23 cellular contexts compared by ENCODE assay signal in the genomic region with DNA sequence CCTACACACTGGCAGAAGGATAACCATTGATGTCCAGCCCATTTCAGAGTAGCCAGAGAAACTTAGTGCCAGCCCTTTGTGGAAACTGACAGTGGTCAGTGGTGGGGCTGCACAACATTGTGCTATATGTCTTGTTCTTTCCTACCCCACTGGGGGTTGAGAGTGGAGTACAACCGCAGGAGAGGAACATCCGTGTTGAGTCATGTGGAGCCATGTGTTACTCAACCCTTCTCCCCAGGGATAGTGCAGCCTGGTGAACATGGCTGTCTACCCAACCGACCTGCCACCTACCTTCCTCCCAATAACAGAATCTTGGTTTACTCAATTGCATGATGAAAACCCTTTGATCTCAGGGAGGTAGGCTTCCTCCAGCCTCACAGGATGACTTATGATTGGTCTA.
"Had no signal": no experiment of that assay in that cellular context is flagged by ENCODE, and none has a peak within 500 bp of the region (broad histone marks: within the 10 kb centered on the region; RNA-seq: fewer than 3 reads in every experiment).

No MANE protein-coding gene starts in this region.

- H3K27ac ChIP-seq: gastrocnemius medialis, lower lobe of right lung, ovary, psoas muscle, sigmoid colon, stomach, thyroid gland, vagina had no signal

- ATAC-seq: gastrocnemius medialis; left ventricle myocardium superior; lower lobe of right lung; naive thymus-derived CD8-positive, alpha-beta T cell; psoas muscle; right cardiac atrium; stimulated activated effector memory CD8-positive, alpha-beta T cell treated with anti-CD3 and anti-CD28 coated beads, Interleukin-12 subunit alpha, Interleukin-12 subunit beta, amount 100 ng/mL, for 72 hours had no signal

- H3K27ac Mint-ChIP-seq: naive thymus-derived CD8-positive, alpha-beta T cell; nephron progenitor cell; stimulated activated effector memory CD8-positive, alpha-beta T cell treated with anti-CD3 and anti-CD28 coated beads, Interleukin-12 subunit alpha, Interleukin-12 subunit beta, amount 100 ng/mL, for 72 hours had no signal

- H3K36me3 Mint-ChIP-seq: naive thymus-derived CD8-positive, alpha-beta T cell; stimulated activated effector memory CD8-positive, alpha-beta T cell treated with anti-CD3 and anti-CD28 coated beads, Interleukin-12 subunit alpha, Interleukin-12 subunit beta, amount 100 ng/mL, for 72 hours had no signal

- H3K4me1 ChIP-seq: gastrocnemius medialis, lower lobe of right lung, psoas muscle, sigmoid colon, stomach, thyroid gland, vagina had no signal

- H3K9me3 ChIP-seq: gastrocnemius medialis, lower lobe of right lung, ovary, psoas muscle, thyroid gland, vagina had no signal

- H3K4me3 Mint-ChIP-seq: naive thymus-derived CD8-positive, alpha-beta T cell; nephron progenitor cell; stimulated activated effector memory CD8-positive, alpha-beta T cell treated with anti-CD3 and anti-CD28 coated beads, Interleukin-12 subunit alpha, Interleukin-12 subunit beta, amount 100 ng/mL, for 72 hours had no signal

- H3K27me3 ChIP-seq: gastrocnemius medialis, ovary, sigmoid colon, stomach, thyroid gland, vagina had no signal

- H3K4me1 Mint-ChIP-seq: naive thymus-derived CD8-positive, alpha-beta T cell; nephron progenitor cell; stimulated activated effector memory CD8-positive, alpha-beta T cell treated with anti-CD3 and anti-CD28 coated beads, Interleukin-12 subunit alpha, Interleukin-12 subunit beta, amount 100 ng/mL, for 72 hours had no signal

- H3K4me3 ChIP-seq: gastrocnemius medialis, lower lobe of right lung, ovary, psoas muscle, sigmoid colon, stomach, thyroid gland, vagina had no signal

- H3K36me3 ChIP-seq: gastrocnemius medialis, lower lobe of right lung, ovary, sigmoid colon, stomach, thyroid gland, vagina had no signal

- DNase-seq: dermis blood vessel endothelial cell; effector memory CD4-positive, alpha-beta T cell; foreskin fibroblast; gastrocnemius medialis; head of caudate nucleus; left ventricle myocardium superior; lower lobe of right lung; naive thymus-derived CD8-positive, alpha-beta T cell; nephron progenitor cell; occipital lobe; ovary; posterior cingulate gyrus; psoas muscle; right cardiac atrium; sigmoid colon; stimulated activated CD4-positive, alpha-beta T cell treated with anti-CD3 and anti-CD28 coated beads, Interleukin-2, amount 100 ng/mL, for 24 hours; stimulated activated CD4-positive, alpha-beta T cell treated with anti-CD3 and anti-CD28 coated beads, Interleukin-4, amount 100 ng/mL, for 24 hours; stimulated activated naive CD4-positive, alpha-beta T cell treated with Interleukin-2 at 50 U/mL for 16 hours; stomach; thyroid gland; trophoblast cell had no signal
